ENCODE assay signal across 1 cellular context in genomic region chr9:110256392-110257096, GRCh38.
TF ChIP-seq lines count a peak whose summit lies in the region.

Gene TXN, minus strand, starts transcription at chr9:110256507. Its CDS starts 72 bp downstream, at chr9:110256435.

TF ChIP-seq in K562, 482 proteins besides CTCF, POLR2A, EP300 and RAD21 (continued from another document and continues in another):
- TF ChIP-seq, protein P1, sequence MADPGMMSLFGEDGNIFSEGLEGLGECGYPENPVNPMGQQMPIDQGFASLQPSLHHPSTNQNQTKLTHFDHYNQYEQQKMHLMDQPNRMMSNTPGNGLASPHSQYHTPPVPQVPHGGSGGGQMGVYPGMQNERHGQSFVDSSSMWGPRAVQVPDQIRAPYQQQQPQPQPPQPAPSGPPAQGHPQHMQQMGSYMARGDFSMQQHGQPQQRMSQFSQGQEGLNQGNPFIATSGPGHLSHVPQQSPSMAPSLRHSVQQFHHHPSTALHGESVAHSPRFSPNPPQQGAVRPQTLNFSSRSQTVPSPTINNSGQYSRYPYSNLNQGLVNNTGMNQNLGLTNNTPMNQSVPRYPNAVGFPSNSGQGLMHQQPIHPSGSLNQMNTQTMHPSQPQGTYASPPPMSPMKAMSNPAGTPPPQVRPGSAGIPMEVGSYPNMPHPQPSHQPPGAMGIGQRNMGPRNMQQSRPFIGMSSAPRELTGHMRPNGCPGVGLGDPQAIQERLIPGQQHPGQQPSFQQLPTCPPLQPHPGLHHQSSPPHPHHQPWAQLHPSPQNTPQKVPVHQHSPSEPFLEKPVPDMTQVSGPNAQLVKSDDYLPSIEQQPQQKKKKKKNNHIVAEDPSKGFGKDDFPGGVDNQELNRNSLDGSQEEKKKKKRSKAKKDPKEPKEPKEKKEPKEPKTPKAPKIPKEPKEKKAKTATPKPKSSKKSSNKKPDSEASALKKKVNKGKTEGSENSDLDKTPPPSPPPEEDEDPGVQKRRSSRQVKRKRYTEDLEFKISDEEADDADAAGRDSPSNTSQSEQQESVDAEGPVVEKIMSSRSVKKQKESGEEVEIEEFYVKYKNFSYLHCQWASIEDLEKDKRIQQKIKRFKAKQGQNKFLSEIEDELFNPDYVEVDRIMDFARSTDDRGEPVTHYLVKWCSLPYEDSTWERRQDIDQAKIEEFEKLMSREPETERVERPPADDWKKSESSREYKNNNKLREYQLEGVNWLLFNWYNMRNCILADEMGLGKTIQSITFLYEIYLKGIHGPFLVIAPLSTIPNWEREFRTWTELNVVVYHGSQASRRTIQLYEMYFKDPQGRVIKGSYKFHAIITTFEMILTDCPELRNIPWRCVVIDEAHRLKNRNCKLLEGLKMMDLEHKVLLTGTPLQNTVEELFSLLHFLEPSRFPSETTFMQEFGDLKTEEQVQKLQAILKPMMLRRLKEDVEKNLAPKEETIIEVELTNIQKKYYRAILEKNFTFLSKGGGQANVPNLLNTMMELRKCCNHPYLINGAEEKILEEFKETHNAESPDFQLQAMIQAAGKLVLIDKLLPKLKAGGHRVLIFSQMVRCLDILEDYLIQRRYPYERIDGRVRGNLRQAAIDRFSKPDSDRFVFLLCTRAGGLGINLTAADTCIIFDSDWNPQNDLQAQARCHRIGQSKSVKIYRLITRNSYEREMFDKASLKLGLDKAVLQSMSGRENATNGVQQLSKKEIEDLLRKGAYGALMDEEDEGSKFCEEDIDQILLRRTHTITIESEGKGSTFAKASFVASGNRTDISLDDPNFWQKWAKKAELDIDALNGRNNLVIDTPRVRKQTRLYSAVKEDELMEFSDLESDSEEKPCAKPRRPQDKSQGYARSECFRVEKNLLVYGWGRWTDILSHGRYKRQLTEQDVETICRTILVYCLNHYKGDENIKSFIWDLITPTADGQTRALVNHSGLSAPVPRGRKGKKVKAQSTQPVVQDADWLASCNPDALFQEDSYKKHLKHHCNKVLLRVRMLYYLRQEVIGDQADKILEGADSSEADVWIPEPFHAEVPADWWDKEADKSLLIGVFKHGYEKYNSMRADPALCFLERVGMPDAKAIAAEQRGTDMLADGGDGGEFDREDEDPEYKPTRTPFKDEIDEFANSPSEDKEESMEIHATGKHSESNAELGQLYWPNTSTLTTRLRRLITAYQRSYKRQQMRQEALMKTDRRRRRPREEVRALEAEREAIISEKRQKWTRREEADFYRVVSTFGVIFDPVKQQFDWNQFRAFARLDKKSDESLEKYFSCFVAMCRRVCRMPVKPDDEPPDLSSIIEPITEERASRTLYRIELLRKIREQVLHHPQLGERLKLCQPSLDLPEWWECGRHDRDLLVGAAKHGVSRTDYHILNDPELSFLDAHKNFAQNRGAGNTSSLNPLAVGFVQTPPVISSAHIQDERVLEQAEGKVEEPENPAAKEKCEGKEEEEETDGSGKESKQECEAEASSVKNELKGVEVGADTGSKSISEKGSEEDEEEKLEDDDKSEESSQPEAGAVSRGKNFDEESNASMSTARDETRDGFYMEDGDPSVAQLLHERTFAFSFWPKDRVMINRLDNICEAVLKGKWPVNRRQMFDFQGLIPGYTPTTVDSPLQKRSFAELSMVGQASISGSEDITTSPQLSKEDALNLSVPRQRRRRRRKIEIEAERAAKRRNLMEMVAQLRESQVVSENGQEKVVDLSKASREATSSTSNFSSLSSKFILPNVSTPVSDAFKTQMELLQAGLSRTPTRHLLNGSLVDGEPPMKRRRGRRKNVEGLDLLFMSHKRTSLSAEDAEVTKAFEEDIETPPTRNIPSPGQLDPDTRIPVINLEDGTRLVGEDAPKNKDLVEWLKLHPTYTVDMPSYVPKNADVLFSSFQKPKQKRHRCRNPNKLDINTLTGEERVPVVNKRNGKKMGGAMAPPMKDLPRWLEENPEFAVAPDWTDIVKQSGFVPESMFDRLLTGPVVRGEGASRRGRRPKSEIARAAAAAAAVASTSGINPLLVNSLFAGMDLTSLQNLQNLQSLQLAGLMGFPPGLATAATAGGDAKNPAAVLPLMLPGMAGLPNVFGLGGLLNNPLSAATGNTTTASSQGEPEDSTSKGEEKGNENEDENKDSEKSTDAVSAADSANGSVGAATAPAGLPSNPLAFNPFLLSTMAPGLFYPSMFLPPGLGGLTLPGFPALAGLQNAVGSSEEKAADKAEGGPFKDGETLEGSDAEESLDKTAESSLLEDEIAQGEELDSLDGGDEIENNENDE (IDR thresholded peaks at IDR 0.05; ENCODE audit: low read depth, low read length), result no peak
- no peak for TF ChIP-seq HLTF (IDR thresholded peaks at IDR 0.05)
- no peak for TF ChIP-seq PHF21A (IDR thresholded peaks at IDR 0.05; ENCODE audit: borderline replicate concordance, low read depth)
- TF ChIP-seq SETDB1 (IDR thresholded peaks at IDR 0.05; ENCODE audit: low read length), result no peak
- TF ChIP-seq USF2 (CRISPR knock-in tag; IDR thresholded peaks at IDR 0.05), result peak; percentile 75
- no peak for TF ChIP-seq PURB (CRISPR knock-in tag; IDR thresholded peaks at IDR 0.05; ENCODE audit: low read depth)
- no peak for TF ChIP-seq HMGXB4 (CRISPR knock-in tag; IDR thresholded peaks at IDR 0.05)
- TF ChIP-seq ID3 (CRISPR knock-in tag; IDR thresholded peaks at IDR 0.05), result no peak
- no peak for TF ChIP-seq ID3 (tag; IDR thresholded peaks at IDR 0.05)
- TF ChIP-seq RBBP5 (IDR thresholded peaks at IDR 0.05; ENCODE audit: borderline replicate concordance, insufficient read depth, low read length, poor library complexity, severe bottlenecking), result peak; percentile 97
- TF ChIP-seq ZNF311 (CRISPR knock-in tag; IDR thresholded peaks at IDR 0.05), result no peak
- TF ChIP-seq, protein P2, sequence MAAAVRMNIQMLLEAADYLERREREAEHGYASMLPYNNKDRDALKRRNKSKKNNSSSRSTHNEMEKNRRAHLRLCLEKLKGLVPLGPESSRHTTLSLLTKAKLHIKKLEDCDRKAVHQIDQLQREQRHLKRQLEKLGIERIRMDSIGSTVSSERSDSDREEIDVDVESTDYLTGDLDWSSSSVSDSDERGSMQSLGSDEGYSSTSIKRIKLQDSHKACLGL (CRISPR knock-in tag; IDR thresholded peaks at IDR 0.05; ENCODE audit: borderline replicate concordance, poor library complexity, severe bottlenecking), result no peak
- TF ChIP-seq ELF2 (CRISPR knock-in tag; IDR thresholded peaks at IDR 0.05), result peak; percentile 63; the same call in 1 of the 2 replicates
- no peak for TF ChIP-seq MEF2A (IDR thresholded peaks at IDR 0.05; ENCODE audit: control insufficient read depth, low read depth, low read length)
- no peak for TF ChIP-seq ZFP30 (CRISPR knock-in tag; IDR thresholded peaks at IDR 0.05; ENCODE audit: borderline replicate concordance)
- no peak; the same call in 1 of the 2 replicates for TF ChIP-seq E2F1 (CRISPR knock-in tag; IDR thresholded peaks at IDR 0.05)
- TF ChIP-seq, protein P3, sequence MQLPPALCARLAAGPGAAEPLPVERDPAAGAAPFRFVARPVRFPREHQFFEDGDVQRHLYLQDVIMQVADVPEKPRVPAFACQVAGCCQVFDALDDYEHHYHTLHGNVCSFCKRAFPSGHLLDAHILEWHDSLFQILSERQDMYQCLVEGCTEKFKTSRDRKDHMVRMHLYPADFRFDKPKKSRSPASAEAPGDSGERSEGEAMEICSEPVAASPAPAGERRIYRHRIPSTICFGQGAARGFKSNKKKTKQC (CRISPR knock-in tag; IDR thresholded peaks at IDR 0.05), result no peak
- TF ChIP-seq ZNF232 (CRISPR knock-in tag; IDR thresholded peaks at IDR 0.05), result no peak
- TF ChIP-seq, protein P4, sequence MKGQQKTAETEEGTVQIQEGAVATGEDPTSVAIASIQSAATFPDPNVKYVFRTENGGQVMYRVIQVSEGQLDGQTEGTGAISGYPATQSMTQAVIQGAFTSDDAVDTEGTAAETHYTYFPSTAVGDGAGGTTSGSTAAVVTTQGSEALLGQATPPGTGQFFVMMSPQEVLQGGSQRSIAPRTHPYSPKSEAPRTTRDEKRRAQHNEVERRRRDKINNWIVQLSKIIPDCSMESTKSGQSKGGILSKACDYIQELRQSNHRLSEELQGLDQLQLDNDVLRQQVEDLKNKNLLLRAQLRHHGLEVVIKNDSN (CRISPR knock-in tag; IDR thresholded peaks at IDR 0.05), result peak; percentile 89
- TF ChIP-seq GTF2A2 (tag; IDR thresholded peaks at IDR 0.05), result no peak
- no peak for TF ChIP-seq MBD1 (CRISPR knock-in tag; IDR thresholded peaks at IDR 0.05)
- TF ChIP-seq GATAD2A (IDR thresholded peaks at IDR 0.05), result no peak
- no peak for TF ChIP-seq NCOA2 (IDR thresholded peaks at IDR 0.05; ENCODE audit: partially characterized antibody in 2 of 2)
- TF ChIP-seq XRCC5 (IDR thresholded peaks at IDR 0.05; ENCODE audit: low read depth, low read length), result no peak
- TF ChIP-seq LARP7 (IDR thresholded peaks at IDR 0.05), result no peak
- no peak for TF ChIP-seq ZNF436 (CRISPR knock-in tag; IDR thresholded peaks at IDR 0.05)
- TF ChIP-seq HBP1 (CRISPR knock-in tag; IDR thresholded peaks at IDR 0.05), result no peak
- no peak for TF ChIP-seq GTF2B (IDR thresholded peaks at IDR 0.05; ENCODE audit: extremely low read depth, insufficient read length)
- no peak for TF ChIP-seq HIVEP1 (CRISPR knock-in tag; IDR thresholded peaks at IDR 0.05)
- no peak for TF ChIP-seq ESRRB (CRISPR knock-in tag; IDR thresholded peaks at IDR 0.05; ENCODE audit: borderline replicate concordance)
- no peak for TF ChIP-seq SRSF7 (optimal IDR thresholded peaks at IDR 0.05; ENCODE audit: low read depth, low read length)
- no peak for TF ChIP-seq RBM39 (optimal IDR thresholded peaks at IDR 0.05; ENCODE audit: low read depth, low read length)
- TF ChIP-seq MITF (IDR thresholded peaks at IDR 0.05), result peak; percentile 90
- no peak for TF ChIP-seq ZFP1 (CRISPR knock-in tag; IDR thresholded peaks at IDR 0.05)
